In genomic region chr2:38376346-38376682, GRCh38 we compare ENCODE assay signal across 8 cellular contexts. TPM values are rescaled to one million over a fixed set of nuclear protein-coding genes. Genes with fewer than 3 reads are reported as not detected.
DNase-seq lines count a peak whose midpoint lies in the region; ATAC-seq, FAIRE-seq and TF ChIP-seq lines count a peak whose summit lies in the region.

No MANE protein-coding gene starts in this region.

- peak overlapping the region; percentile 76 for H3K9ac ChIP-seq in OCI-LY3 (ENCODE audit: low read length)

- H3K36me3 ChIP-seq in OCI-LY3 (replicated peaks; ENCODE audit: low read depth, low read length): peaks cover 4% of the 10 kb centered on the region

- no peak for TF ChIP-seq CTCF in OCI-LY3 (IDR thresholded peaks at IDR 0.05; ENCODE audit: low read depth, low read length)
- no peak for TF ChIP-seq CTCF in omental fat pad (IDR thresholded peaks at IDR 0.05)

- peaks cover 57% of the 10 kb centered on the region for H3K79me2 ChIP-seq in OCI-LY3 (ENCODE audit: low read length)

- CTCF ChIA-PET in activated naive CD4-positive, alpha-beta T cell treated with anti-CD3 and anti-CD28 coated beads for 36 hours (lab: Charles Lee): interaction anchor here (0.9 to 4.3 kb wide), 9 partner anchors 10 to 358 kb away, joined by 3 to 23 read pairs (median 4); no protein-coding TSS in a partner anchor

- intact Hi-C loops in activated naive CD4-positive, alpha-beta T cell treated with anti-CD3 and anti-CD28 coated beads for 36 hours (cut with micrococcal nuclease): loop anchor here (1.0 to 10.0 kb wide), 6 partner anchors 132 to 1058 kb away; partner anchors contain the start of genes CYP1B1, DHX57, HNRNPLL and MAP4K3

- FAIRE-seq in frontal cortex (lab: Jason Lieb, UNC): no peak

- H3K27ac ChIP-seq in OCI-LY3 (ENCODE audit: low read length): peak overlapping the region; percentile 42

- no peaks in the 10 kb centered on the region for H3K9me3 ChIP-seq in OCI-LY3 (ENCODE audit: insufficient read depth, low read length)

- H4K20me1 ChIP-seq in OCI-LY3 (ENCODE audit: insufficient read depth, low read length): peaks cover 47% of the 10 kb centered on the region

- H3K4me2 ChIP-seq in OCI-LY3 (ENCODE audit: low read length): peak overlapping the region; percentile 90

- H3K4me1 Mint-ChIP-seq in activated naive CD4-positive, alpha-beta T cell treated with anti-CD3 and anti-CD28 coated beads for 36 hours (ENCODE audit: low read depth): peaks cover 57% of the 10 kb centered on the region

- H3K4me1 ChIP-seq in OCI-LY3 (ENCODE audit: low read length): peaks cover 19% of the 10 kb centered on the region

- in situ Hi-C loops in Caki2 (cut with HindIII; ENCODE audit: low pct_unique_long_range_greater_than_20kb, low sequenced_read_pairs): no loop called here

- H3K9me3 Mint-ChIP-seq in activated naive CD4-positive, alpha-beta T cell treated with anti-CD3 and anti-CD28 coated beads for 36 hours: no peaks in the 10 kb centered on the region

- DNase-seq in Caki2 (ENCODE audit: low read depth): peak; percentile 73
- no peak for DNase-seq in activated naive CD4-positive, alpha-beta T cell treated with anti-CD3 and anti-CD28 coated beads for 36 hours
- DNase-seq in frontal cortex (ENCODE audit: low spot score in 2 of 2): peak; percentile 53 to 59
- peak; percentile 24 for DNase-seq in omental fat pad (ENCODE audit: low spot score)
- DNase-seq in ureter (ENCODE audit: low spot score): peak; percentile 57

- H3K4me3 ChIP-seq in OCI-LY3 (ENCODE audit: low read length): peak overlapping the region; percentile 93

- H3K4me3 Mint-ChIP-seq in activated naive CD4-positive, alpha-beta T cell treated with anti-CD3 and anti-CD28 coated beads for 36 hours: peak overlapping the region; percentile 90

- no peaks in the 10 kb centered on the region; the same call in 1 of the 2 replicates for H3K27me3 ChIP-seq in OCI-LY3 (ENCODE audit: low read depth, low read length)

- H3K27ac Mint-ChIP-seq in activated naive CD4-positive, alpha-beta T cell treated with anti-CD3 and anti-CD28 coated beads for 36 hours: peak overlapping the region; percentile 77

- 0 out of 2 replicates have a peak overlapping the region, but pooled peaks have one; percentile 3 for H2AFZ ChIP-seq in OCI-LY3 (ENCODE audit: low read depth, low read length)

- no peaks in the 10 kb centered on the region for H3K27me3 Mint-ChIP-seq in activated naive CD4-positive, alpha-beta T cell treated with anti-CD3 and anti-CD28 coated beads for 36 hours (ENCODE audit: low read depth)

- ATAC-seq in GM19452 (IDR thresholded peaks at IDR 0.05; ENCODE audit: unreplicated experiment): peak; percentile 30
- peak; percentile 5 for ATAC-seq in HG03558 (IDR thresholded peaks at IDR 0.05; ENCODE audit: extremely low read depth, unreplicated experiment)
- peak; percentile 66 for ATAC-seq in omental fat pad (ENCODE audit: low FRiP score)

- no peaks in the 10 kb centered on the region for H3K36me3 Mint-ChIP-seq in activated naive CD4-positive, alpha-beta T cell treated with anti-CD3 and anti-CD28 coated beads for 36 hours (ENCODE audit: low read depth)

RNA-seq across cellular contexts. Expression of gene ATL2, which starts 0.8 kb away (rescaled TPM):
- total RNA-seq in Caki2 (2014; rRNA removed; shearing (Covaris generic); ENCODE audit: low replicate concordance): 65.8 and 121 TPM in 2 replicates
- 10 to 100 TPM; 54.6 to 55.9 TPM for total RNA-seq in activated naive CD4-positive, alpha-beta T cell treated with anti-CD3 and anti-CD28 coated beads for 36 hours
- total RNA-seq in frontal cortex (102 TPM), omental fat pad (10 to 100 TPM; 52.7 to 82.0 (median 68.2) TPM), ureter (87.2 TPM)

Comparison
In these comparisons a context has a peak if more than half of its experiments do, and no peak if none do; other contexts are left out.
1. ATAC-seq: peak in every context shown above with its lines; median percentile 66 in omental fat pad; 30 in GM19452; 5 in HG03558.